1 cellular context compared by ENCODE assay signal in genomic region chr2:69618362-69618761, GRCh38.
TF ChIP-seq lines count a peak whose summit lies in the region.

No MANE protein-coding gene starts in this region.

TF ChIP-seq in IMR-90, 13 proteins besides CTCF, POLR2A, EP300 and RAD21:
- TF ChIP-seq FOS (IDR thresholded peaks at IDR 0.05; ENCODE audit: low read depth, low read length): no peak
- no peak for TF ChIP-seq CHD1 (IDR thresholded peaks at IDR 0.05; ENCODE audit: low read depth, low read length)
- TF ChIP-seq NFE2L2 (IDR thresholded peaks at IDR 0.05; ENCODE audit: low read depth, low read length): no peak
- TF ChIP-seq CEBPB (IDR thresholded peaks at IDR 0.05; ENCODE audit: low read depth, low read length): no peak
- TF ChIP-seq MAZ (IDR thresholded peaks at IDR 0.05; ENCODE audit: borderline replicate concordance, low read depth, low read length): no peak
- no peak for TF ChIP-seq SMC3 (IDR thresholded peaks at IDR 0.05; ENCODE audit: low read depth, low read length)
- TF ChIP-seq RCOR1 (IDR thresholded peaks at IDR 0.05; ENCODE audit: insufficient replicate concordance, low read length): no peak
- TF ChIP-seq MAFK (IDR thresholded peaks at IDR 0.05; ENCODE audit: low read depth, low read length): no peak
- TF ChIP-seq BHLHE40 (IDR thresholded peaks at IDR 0.05; ENCODE audit: low read depth, low read length): no peak
- TF ChIP-seq ELK1 (IDR thresholded peaks at IDR 0.05; ENCODE audit: borderline replicate concordance, low read depth, low read length): no peak
- no peak for TF ChIP-seq RFX5 (IDR thresholded peaks at IDR 0.05; ENCODE audit: low read depth, low read length)
- TF ChIP-seq MXI1 (IDR thresholded peaks at IDR 0.05; ENCODE audit: borderline replicate concordance, low read depth, low read length): no peak
- TF ChIP-seq, protein P1, sequence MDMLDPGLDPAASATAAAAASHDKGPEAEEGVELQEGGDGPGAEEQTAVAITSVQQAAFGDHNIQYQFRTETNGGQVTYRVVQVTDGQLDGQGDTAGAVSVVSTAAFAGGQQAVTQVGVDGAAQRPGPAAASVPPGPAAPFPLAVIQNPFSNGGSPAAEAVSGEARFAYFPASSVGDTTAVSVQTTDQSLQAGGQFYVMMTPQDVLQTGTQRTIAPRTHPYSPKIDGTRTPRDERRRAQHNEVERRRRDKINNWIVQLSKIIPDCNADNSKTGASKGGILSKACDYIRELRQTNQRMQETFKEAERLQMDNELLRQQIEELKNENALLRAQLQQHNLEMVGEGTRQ (IDR thresholded peaks at IDR 0.05; ENCODE audit: low read depth, low read length): no peak
